Comparison of ENCODE assay signal across 11 cellular contexts in genomic region chr7:151426906-151427704, GRCh38. TPM values are rescaled to one million over a fixed set of nuclear protein-coding genes. Genes with fewer than 3 reads are reported as not detected.
DNase-seq lines count a peak whose midpoint lies in the region; ATAC-seq and TF ChIP-seq lines count a peak whose summit lies in the region.
"Had no signal": no experiment of that assay in that cellular context is flagged by ENCODE, and none has a peak within 500 bp of the region (broad histone marks: within the 10 kb centered on the region; RNA-seq: fewer than 3 reads in every experiment).

No MANE protein-coding gene starts in this region.

- H3K4me1 Mint-ChIP-seq in osteocyte (ENCODE audit: unreplicated experiment) = peaks cover 41% of the 10 kb centered on the region

- DNase-seq in Right ventricle myocardium inferior (ENCODE audit: missing footprints) = no peak
- no peak for DNase-seq in left cardiac atrium
- DNase-seq in colonic mucosa = no peak
- DNase-seq in osteocyte (ENCODE audit: extremely low spot score, unreplicated experiment) = no peak
- DNase-seq in vagina (ENCODE audit: extremely low spot score in 2 of 2) = no peak
- no peak for DNase-seq in GM13977 (ENCODE audit: low spot score)
- DNase-seq in HT-29 (ENCODE audit: low spot score) = no peak
- DNase-seq in EL = no peak
- DNase-seq: activated naive CD8-positive, alpha-beta T cell treated with anti-CD3 and anti-CD28 coated beads for 36 hours; NCI-H1436 had no signal

- in situ Hi-C loops in GM13977 (cut with MboI; ENCODE audit: low pct_unique_long_range_greater_than_20kb, low sequenced_read_pairs, unreplicated experiment) = no loop called here

- TF ChIP-seq POLR2A in vagina (IDR thresholded peaks at IDR 0.05) = no peak

- H3K4me3 Mint-ChIP-seq in osteocyte (ENCODE audit: unreplicated experiment) = no peak overlapping the region
- H3K4me3 Mint-ChIP-seq: activated naive CD8-positive, alpha-beta T cell treated with anti-CD3 and anti-CD28 coated beads for 36 hours had no signal

- H3K9me3 Mint-ChIP-seq in osteocyte (ENCODE audit: unreplicated experiment) = peaks cover 4% of the 10 kb centered on the region
- H3K9me3 Mint-ChIP-seq: activated naive CD8-positive, alpha-beta T cell treated with anti-CD3 and anti-CD28 coated beads for 36 hours had no signal

- no peaks in the 10 kb centered on the region for H3K36me3 ChIP-seq in colonic mucosa
- H3K36me3 ChIP-seq in vagina = no peaks in the 10 kb centered on the region

- H3K4me1 ChIP-seq in colonic mucosa (no peaks in the 10 kb centered on the region), vagina (peaks cover 55% of the 10 kb centered on the region)

- H3K4me3 ChIP-seq in colonic mucosa (no peak overlapping the region), vagina (no peak overlapping the region)

- intact Hi-C loops in Right ventricle myocardium inferior (cut with DNase I) = no loop called here
- intact Hi-C loops in left cardiac atrium (cut with DNase I) = no loop called here
- intact Hi-C loops in colonic mucosa (cut with DNase I) = no loop called here
- intact Hi-C loops in vagina (cut with DNase I) = no loop called here

- H3K9ac ChIP-seq in colonic mucosa (ENCODE audit: low read depth in 2 of 2, low read length in 2 of 2) = peak overlapping the region in 1 of 2 donors; percentile 28

- no peaks in the 10 kb centered on the region for H3K36me3 Mint-ChIP-seq in osteocyte (ENCODE audit: unreplicated experiment)
- H3K36me3 Mint-ChIP-seq: activated naive CD8-positive, alpha-beta T cell treated with anti-CD3 and anti-CD28 coated beads for 36 hours had no signal

- TF ChIP-seq CTCF in colonic mucosa (IDR thresholded peaks at IDR 0.05) = no peak
- no peak for TF ChIP-seq CTCF in osteocyte (IDR thresholded peaks at IDR 0.05)
- no peak for TF ChIP-seq CTCF in vagina (IDR thresholded peaks at IDR 0.05)
- TF ChIP-seq CTCF in GM13977 (IDR thresholded peaks at IDR 0.05; ENCODE audit: extremely low read depth, insufficient read depth, missing control alignments) = no peak

- H3K27me3 ChIP-seq in colonic mucosa (no peaks in the 10 kb centered on the region), vagina (no peaks in the 10 kb centered on the region)

- peak overlapping the region; percentile 61 for H3K27ac Mint-ChIP-seq in osteocyte (ENCODE audit: unreplicated experiment)
- H3K27ac Mint-ChIP-seq: activated naive CD8-positive, alpha-beta T cell treated with anti-CD3 and anti-CD28 coated beads for 36 hours had no signal

- no peaks in the 10 kb centered on the region for H3K9me3 ChIP-seq in colonic mucosa
- no peaks in the 10 kb centered on the region for H3K9me3 ChIP-seq in vagina

- peak; percentile 18 for ATAC-seq in Right ventricle myocardium inferior
- ATAC-seq in left cardiac atrium = no peak

- peak overlapping the region; percentile 19 for H3K27ac ChIP-seq in colonic mucosa
- peak overlapping the region; percentile 85 for H3K27ac ChIP-seq in vagina

- H3K27me3 Mint-ChIP-seq in osteocyte (ENCODE audit: unreplicated experiment) = peaks cover 14% of the 10 kb centered on the region
- H3K27me3 Mint-ChIP-seq: activated naive CD8-positive, alpha-beta T cell treated with anti-CD3 and anti-CD28 coated beads for 36 hours had no signal

RNA-seq across cellular contexts. Expression of gene CRYGN, which starts 12.8 kb away (rescaled TPM):
- total RNA-seq in Right ventricle myocardium inferior (not detected), left cardiac atrium (under 1 TPM; 0.24 to 0.53 TPM), colonic mucosa (not detected), osteocyte (not detected in 2 replicates), vagina (not detected)
- 1.4 TPM in 1 of 2 replicates, not detected in the other for total RNA-seq in HT-29 (2014; rRNA removed; shearing (Covaris generic))
- total RNA-seq: dermis microvascular lymphatic vessel endothelial cell had no signal

RNA-seq across cellular contexts. Expression of gene WDR86, which starts 17.3 kb away (rescaled TPM):
- total RNA-seq in Right ventricle myocardium inferior (0.41 TPM), left cardiac atrium (under 1 TPM; 0.71 to 0.84 TPM), colonic mucosa (1 to 10 TPM in 1 of 2 donors, not detected in 1; 1.2 TPM), osteocyte (0.39 TPM in 1 of 2 replicates, not detected in the other), vagina (19.4 TPM)
- 1.8 and 2.0 TPM in 2 replicates for total RNA-seq in HT-29 (2014; rRNA removed; shearing (Covaris generic))
- total RNA-seq: activated naive CD8-positive, alpha-beta T cell treated with anti-CD3 and anti-CD28 coated beads for 36 hours; dermis microvascular lymphatic vessel endothelial cell had no signal
